ENCODE assay signal across 1 cellular context in the genomic region with DNA sequence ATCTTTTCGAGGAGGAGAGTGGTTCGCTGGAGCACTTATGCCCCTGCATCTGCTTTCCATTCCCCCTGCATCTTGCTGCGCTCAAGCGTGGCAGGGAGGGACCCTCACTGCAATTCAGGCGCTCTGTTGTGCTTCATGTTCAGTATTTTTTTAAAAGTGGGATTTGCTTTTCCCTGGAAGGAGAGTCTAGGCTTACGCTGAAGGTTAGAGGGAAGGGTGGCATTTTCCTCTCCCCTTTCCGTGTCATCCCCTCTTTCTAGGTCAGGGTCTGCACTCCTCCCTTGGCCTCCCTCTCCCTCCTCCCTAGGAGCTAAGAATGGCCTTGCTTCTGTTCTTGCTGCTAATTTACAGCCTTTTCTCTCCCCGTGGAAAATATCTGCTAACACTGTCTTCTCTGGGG.
TF ChIP-seq lines count a peak whose summit lies in the region.

No MANE protein-coding gene starts in this region.

TF ChIP-seq in H1, 55 proteins besides CTCF, POLR2A, EP300 and RAD21:
- no peak for TF ChIP-seq POU5F1 (IDR thresholded peaks at IDR 0.05; ENCODE audit: low read depth, low read length)
- TF ChIP-seq RBBP5 (IDR thresholded peaks at IDR 0.05; ENCODE audit: borderline replicate concordance, low read depth, low read length), result no peak
- TF ChIP-seq, protein P1, sequence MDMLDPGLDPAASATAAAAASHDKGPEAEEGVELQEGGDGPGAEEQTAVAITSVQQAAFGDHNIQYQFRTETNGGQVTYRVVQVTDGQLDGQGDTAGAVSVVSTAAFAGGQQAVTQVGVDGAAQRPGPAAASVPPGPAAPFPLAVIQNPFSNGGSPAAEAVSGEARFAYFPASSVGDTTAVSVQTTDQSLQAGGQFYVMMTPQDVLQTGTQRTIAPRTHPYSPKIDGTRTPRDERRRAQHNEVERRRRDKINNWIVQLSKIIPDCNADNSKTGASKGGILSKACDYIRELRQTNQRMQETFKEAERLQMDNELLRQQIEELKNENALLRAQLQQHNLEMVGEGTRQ (IDR thresholded peaks at IDR 0.05; ENCODE audit: low read length), result no peak
- no peak for TF ChIP-seq SP2 (IDR thresholded peaks at IDR 0.05; ENCODE audit: low read length)
- TF ChIP-seq SRF (IDR thresholded peaks at IDR 0.05; ENCODE audit: low read depth, low read length), result no peak
- TF ChIP-seq TBP (IDR thresholded peaks at IDR 0.05; ENCODE audit: low read depth, low read length), result no peak
- TF ChIP-seq EGR1 (IDR thresholded peaks at IDR 0.05; ENCODE audit: borderline replicate concordance, low read depth, low read length), result no peak
- TF ChIP-seq JUND (IDR thresholded peaks at IDR 0.05; ENCODE audit: low read length), result no peak
- no peak for TF ChIP-seq KDM5A (IDR thresholded peaks at IDR 0.05; ENCODE audit: low read length)
- no peak for TF ChIP-seq TCF12 (IDR thresholded peaks at IDR 0.05; ENCODE audit: low read depth, low read length)
- TF ChIP-seq SP4 (IDR thresholded peaks at IDR 0.05; ENCODE audit: low read length), result no peak
- TF ChIP-seq TAF7 (optimal IDR thresholded peaks at IDR 0.05; ENCODE audit: borderline replicate concordance, low read depth, low read length), result no peak
